ENCODE assay signal across 19 cellular contexts in the genomic region with DNA sequence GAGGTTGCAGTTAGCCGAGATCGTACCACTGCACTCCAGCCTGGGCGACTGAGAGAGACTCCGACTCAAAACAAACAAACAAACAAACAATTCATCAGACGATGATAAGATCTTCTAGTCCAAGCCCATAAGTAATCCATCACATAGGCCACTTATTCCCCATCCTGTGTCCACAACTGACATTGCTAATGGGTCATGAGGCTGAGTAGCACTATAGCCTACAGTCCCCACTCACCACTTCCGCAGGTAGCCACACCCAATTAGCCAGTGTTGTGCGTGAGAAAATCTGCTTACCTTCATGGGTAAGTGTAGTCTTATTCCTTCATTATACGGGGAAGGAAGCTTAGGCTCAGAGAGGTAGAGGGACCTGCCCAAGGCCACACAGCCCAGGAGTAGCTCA. TPM values are rescaled to one million over a fixed set of nuclear protein-coding genes. Genes with fewer than 3 reads are reported as not detected.
A peak's percentile ranks its signal among the peaks of the same experiment; 100 is the strongest.
DNase-seq lines count a peak whose midpoint lies in the region; ATAC-seq, FAIRE-seq and TF ChIP-seq lines count a peak whose summit lies in the region.
"Had no signal": no experiment of that assay in that cellular context is flagged by ENCODE, and none has a peak within 500 bp of the region (broad histone marks: within the 10 kb centered on the region; RNA-seq: fewer than 3 reads in every experiment).

No MANE protein-coding gene starts in this region.

- H3K4me3 Mint-ChIP-seq in T-helper 17 cell, result no peak overlapping the region
- no peak overlapping the region for H3K4me3 Mint-ChIP-seq in activated CD4-positive, alpha-beta memory T cell treated with anti-CD3 and anti-CD28 coated beads for 36 hours
- no peak overlapping the region for H3K4me3 Mint-ChIP-seq in activated naive CD8-positive, alpha-beta T cell treated with anti-CD3 and anti-CD28 coated beads for 36 hours

- no peak overlapping the region for H3K27ac ChIP-seq in K562 (ENCODE audit: extremely low read depth, low read depth, low read length)
- peak overlapping the region; percentile 97 for H3K27ac ChIP-seq in psoas muscle
- peak overlapping the region; percentile 70 to 95 for H3K27ac ChIP-seq in tibial artery

- H3K27me3 ChIP-seq in K562 (ENCODE audit: control insufficient read depth in 2 of 2, insufficient read depth in 2 of 2, low read length in 2 of 2) (peaks cover 21 to 40% of the 10 kb centered on the region in 2 experiments), psoas muscle (ENCODE audit: insufficient read depth in 3 of 3, low read length in 2 of 3) (no peaks in the 10 kb centered on the region), tibial artery (no peaks in the 10 kb centered on the region)

- in situ Hi-C loops in K562 (cut with MboI), result no loop called here

- WGBS in K562 (ENCODE audit: insufficient coverage, low coverage, missing lambda C conversion rate), result 7% methylated on average over 6 of the region's 8 CpGs
- 71 to 92% (median 78%) methylated on average over 8 of the region's 8 CpGs for WGBS in psoas muscle, 3 donors

- H3K4me3 ChIP-seq in K562 (no peak overlapping the region), psoas muscle (no peak overlapping the region), tibial artery (no peak overlapping the region)

- TF ChIP-seq RAD21 in K562 (CRISPR knock-in tag; conservative IDR thresholded peaks at IDR 0.05 in 1 of 2, IDR thresholded peaks at IDR 0.05 in 1 of 2), result no peak

- no peak for TF ChIP-seq POLR2A in K562 (conservative IDR thresholded peaks at IDR 0.05)

- DNase-seq in HTR-8/SVneo (ENCODE audit: insufficient read length, low spot score) (no peak), K562 (ENCODE audit: extremely low read depth in 1 of 4, low spot score in 3 of 4) (no peak), psoas muscle (no peak), tibial artery (no peak), T-helper 17 cell (no peak)
- DNase-seq in activated CD4-positive, alpha-beta memory T cell treated with anti-CD3 and anti-CD28 coated beads for 36 hours, result no peak
- DNase-seq in activated naive CD8-positive, alpha-beta T cell treated with anti-CD3 and anti-CD28 coated beads for 36 hours, result no peak
- DNase-seq: C1 segment of cervical spinal cord, DMS 273 treated with DMSO at 0.1 percent for 48 hours, DND-41, GOT3, KG1, NCI-H1694 treated with DMSO at 0.1 percent for 48 hours, NCI-H510A, NCI-H748 treated with DMSO at 0.1 percent for 48 hours, RPMI8226, SIG-M5 had no signal

- H3K9me3 ChIP-seq in K562 (replicated peaks; ENCODE audit: control insufficient read depth, insufficient read depth, low read depth, low read length) (no peaks in the 10 kb centered on the region), psoas muscle (no peaks in the 10 kb centered on the region), tibial artery (no peaks in the 10 kb centered on the region), T-helper 17 cell (ENCODE audit: control insufficient read depth, low read length, poor library complexity, severe bottlenecking) (no peaks in the 10 kb centered on the region)

- no peak for TF ChIP-seq EP300 in K562 (IDR thresholded peaks at IDR 0.05; ENCODE audit: low read length)

- no peak overlapping the region for H3K9ac ChIP-seq in K562 (ENCODE audit: insufficient read depth in 1 of 2, low read depth in 2 of 2, low read length in 2 of 2)

- H4K20me1 ChIP-seq in K562 (replicated peaks; ENCODE audit: control insufficient read depth, insufficient read depth, low read length), result no peaks in the 10 kb centered on the region

- TF ChIP-seq CTCF in K562 (IDR thresholded peaks at IDR 0.05 in 2 of 3, conservative IDR thresholded peaks at IDR 0.05 in 1 of 3; ENCODE audit: insufficient read depth in 2 of 3, low read depth in 1 of 3, low read length in 3 of 3) (no peak), psoas muscle (IDR thresholded peaks at IDR 0.05) (no peak), tibial artery (IDR thresholded peaks at IDR 0.05) (no peak)

- H3K27me3 Mint-ChIP-seq in T-helper 17 cell, result peaks cover 80% of the 10 kb centered on the region
- H3K27me3 Mint-ChIP-seq in activated CD4-positive, alpha-beta memory T cell treated with anti-CD3 and anti-CD28 coated beads for 36 hours, result peaks cover 23% of the 10 kb centered on the region
- peaks cover 30% of the 10 kb centered on the region for H3K27me3 Mint-ChIP-seq in activated naive CD8-positive, alpha-beta T cell treated with anti-CD3 and anti-CD28 coated beads for 36 hours

- no peaks in the 10 kb centered on the region for H3K79me2 ChIP-seq in K562 (ENCODE audit: control insufficient read depth, insufficient read depth, low read length)

- BruUV-seq in K562 (replicated peaks; lab: Mats Ljungman, UMichigan), result no TSS peak

- no peak overlapping the region for H3K4me2 ChIP-seq in K562 (ENCODE audit: insufficient read depth, low read length)

- H3K4me1 ChIP-seq in K562 (replicated peaks in 1 of 2; ENCODE audit: control insufficient read depth in 2 of 2, insufficient read depth in 2 of 2, low read length in 2 of 2) (peaks cover 0 to 2% of the 10 kb centered on the region in 2 experiments; a peak in 1 of 5 replicates), psoas muscle (peaks cover 76% of the 10 kb centered on the region), tibial artery (peaks cover 0 to 100% (median 58%) of the 10 kb centered on the region in 4 donors)

- H3K4me1 Mint-ChIP-seq in T-helper 17 cell, result peaks cover 9% of the 10 kb centered on the region
- no peaks in the 10 kb centered on the region for H3K4me1 Mint-ChIP-seq in activated CD4-positive, alpha-beta memory T cell treated with anti-CD3 and anti-CD28 coated beads for 36 hours (ENCODE audit: low read depth)
- H3K4me1 Mint-ChIP-seq in activated naive CD8-positive, alpha-beta T cell treated with anti-CD3 and anti-CD28 coated beads for 36 hours, result peaks cover 3% of the 10 kb centered on the region

- ATAC-seq in K562, result no peak
- no peak for ATAC-seq in psoas muscle
- ATAC-seq in T-helper 17 cell, result no peak
- ATAC-seq: HCT116 had no signal

- no peak overlapping the region for H3K27ac Mint-ChIP-seq in T-helper 17 cell
- H3K27ac Mint-ChIP-seq in activated CD4-positive, alpha-beta memory T cell treated with anti-CD3 and anti-CD28 coated beads for 36 hours, result no peak overlapping the region
- H3K27ac Mint-ChIP-seq in activated naive CD8-positive, alpha-beta T cell treated with anti-CD3 and anti-CD28 coated beads for 36 hours, result no peak overlapping the region

- peaks cover 5% of the 10 kb centered on the region for H3K36me3 Mint-ChIP-seq in T-helper 17 cell (ENCODE audit: low read depth)
- H3K36me3 Mint-ChIP-seq in activated CD4-positive, alpha-beta memory T cell treated with anti-CD3 and anti-CD28 coated beads for 36 hours, result no peaks in the 10 kb centered on the region
- H3K36me3 Mint-ChIP-seq in activated naive CD8-positive, alpha-beta T cell treated with anti-CD3 and anti-CD28 coated beads for 36 hours, result no peaks in the 10 kb centered on the region

- peak; percentile 54 for FAIRE-seq in HTR-8/SVneo (lab: Jason Lieb, UNC)
- FAIRE-seq in K562 (lab: Jason Lieb, UNC), result no peak

- intact Hi-C loops in K562 (cut with micrococcal nuclease) (no loop called here), psoas muscle (cut with DNase I) (no loop called here), tibial artery (cut with DNase I; ENCODE audit: low total_unique reads) (no loop called here)
- intact Hi-C loops in activated CD4-positive, alpha-beta memory T cell treated with anti-CD3 and anti-CD28 coated beads for 36 hours (cut with micrococcal nuclease), result no loop called here

- peaks cover under 1% of the 10 kb centered on the region for H3K9me3 Mint-ChIP-seq in activated CD4-positive, alpha-beta memory T cell treated with anti-CD3 and anti-CD28 coated beads for 36 hours
- H3K9me3 Mint-ChIP-seq in activated naive CD8-positive, alpha-beta T cell treated with anti-CD3 and anti-CD28 coated beads for 36 hours, result no peaks in the 10 kb centered on the region

- no peaks in the 10 kb centered on the region for H3K9me1 ChIP-seq in K562 (ENCODE audit: control insufficient read depth, insufficient read depth, low read length)

- POLR2A ChIA-PET in K562 (lab: Yijun Ruan, JAX), result no interaction called here
- POLR2A ChIA-PET in activated CD4-positive, alpha-beta memory T cell treated with anti-CD3 and anti-CD28 coated beads for 36 hours (lab: Charles Lee), result no interaction called here

- H3K36me3 ChIP-seq in K562 (ENCODE audit: control insufficient read depth, insufficient read depth, low read length) (no peaks in the 10 kb centered on the region), psoas muscle (ENCODE audit: insufficient read depth in 1 of 2, low read depth in 1 of 2) (peaks cover 0 to 2% of the 10 kb centered on the region in 2 donors), tibial artery (peaks cover 8 to 9% (median 9%) of the 10 kb centered on the region in 3 donors)

- CTCF ChIA-PET in K562 (lab: Yijun Ruan, JAX; ENCODE audit: low intra/inter-chr PET ratio), result interaction anchor here (0.6 kb wide), 1 partner anchor 12 kb away, joined by 3 read pairs; no protein-coding TSS in a partner anchor
- CTCF ChIA-PET in activated CD4-positive, alpha-beta memory T cell treated with anti-CD3 and anti-CD28 coated beads for 36 hours (lab: Charles Lee), result no interaction called here

- no peak overlapping the region for H2AFZ ChIP-seq in K562 (ENCODE audit: low read depth, low read length)

RNA-seq across cellular contexts. Expression of a gene that starts 13.1 kb away (rescaled TPM):
- not detected in 2 replicates for total RNA-seq in K562 (2011; cell fraction: chromatin; rRNA removed; ENCODE audit: low replicate concordance)
- not detected in 2 replicates for total RNA-seq in K562 (2011; cell fraction: nucleolus; rRNA removed)
- not detected in 2 replicates for total RNA-seq in K562 (2011; cell fraction: nucleoplasm; rRNA removed)
- total RNA-seq in K562 (2014; rRNA removed) (not detected in 2 replicates), K562 (2014; rRNA removed; fragmentation: Illumina TruSeq; extraction: Trizol) (not detected in 2 replicates), K562 (2015; rRNA removed; fragmentation: Illumina TruSeq; extraction: Trizol) (not detected in 2 replicates), K562 (2021) (not detected in 2 replicates), psoas muscle (100 to 1,000 TPM in 1 of 4 donors, 10 to 100 TPM in 3; 48.0 to 145 (median 81.8) TPM), T-helper 17 cell (not detected)
- polyA plus RNA-seq in K562 (2011; rRNA removed) (not detected in 2 replicates), K562 (2014; fragmentation: Illumina TruSeq; extraction: Trizol) (not detected in 2 replicates), K562 (2014; fragmentation: Nextera tagmentation; extraction: Ambion mirVana) (not detected), K562 (2014; rRNA removed) (not detected in 2 replicates), psoas muscle (10 to 100 TPM; 13.5 to 25.1 (median 19.9) TPM)
- not detected in 2 replicates for polyA plus RNA-seq in K562 (2011; cell fraction: cytosol; rRNA removed)
- polyA plus RNA-seq in K562 (2011; cell fraction: nucleus; rRNA removed), result not detected in 2 replicates
- not detected in 2 replicates for polyA plus RNA-seq in K562 (2012)
- polyA minus RNA-seq in K562 (2011; rRNA and poly(A)+ RNA removed), result not detected in 2 replicates
- polyA minus RNA-seq in K562 (2011; cell fraction: cytosol; rRNA and poly(A)+ RNA removed), result not detected in 2 replicates
- not detected in 2 replicates for polyA minus RNA-seq in K562 (2011; cell fraction: nucleus; rRNA and poly(A)+ RNA removed)
- not detected for total RNA-seq in activated CD4-positive, alpha-beta memory T cell treated with anti-CD3 and anti-CD28 coated beads for 36 hours
- under 1 TPM; 0.12 to 0.14 TPM for total RNA-seq in activated naive CD8-positive, alpha-beta T cell treated with anti-CD3 and anti-CD28 coated beads for 36 hours
- total RNA-seq: OCI-LY7 had no signal

RNA-seq across cellular contexts. Expression of a gene that starts 36.7 kb away (rescaled TPM):
- total RNA-seq in K562 (2011; cell fraction: chromatin; rRNA removed; ENCODE audit: low replicate concordance), result 9.4 and 15.8 TPM in 2 replicates
- total RNA-seq in K562 (2011; cell fraction: nucleolus; rRNA removed), result 8.2 and 10.0 TPM in 2 replicates
- total RNA-seq in K562 (2011; cell fraction: nucleoplasm; rRNA removed), result 10.0 and 13.6 TPM in 2 replicates
- total RNA-seq in K562 (2014; rRNA removed) (15.5 and 15.6 TPM in 2 replicates), K562 (2014; rRNA removed; fragmentation: Illumina TruSeq; extraction: Trizol) (19.6 and 25.5 TPM in 2 replicates), K562 (2015; rRNA removed; fragmentation: Illumina TruSeq; extraction: Trizol) (19.4 and 19.9 TPM in 2 replicates), K562 (2021) (19.0 and 20.4 TPM in 2 replicates), psoas muscle (10 to 100 TPM; 46.0 to 97.6 (median 61.7) TPM), T-helper 17 cell (100 to 1,000 TPM in 1 of 2 donors, 10 to 100 TPM in 1; 88.5 to 103 TPM)
- polyA plus RNA-seq in K562 (2011; rRNA removed) (37.3 and 43.9 TPM in 2 replicates), K562 (2014; fragmentation: Illumina TruSeq; extraction: Trizol) (23.6 and 25.4 TPM in 2 replicates), K562 (2014; fragmentation: Nextera tagmentation; extraction: Ambion mirVana) (10 to 100 TPM; 54.8 to 57.3 TPM), K562 (2014; rRNA removed) (19.7 and 21.7 TPM in 2 replicates), psoas muscle (10 to 100 TPM; 47.4 to 75.7 (median 71.4) TPM)
- 17.5 and 28.9 TPM in 2 replicates for polyA plus RNA-seq in K562 (2011; cell fraction: cytosol; rRNA removed)
- 42.5 and 57.4 TPM in 2 replicates for polyA plus RNA-seq in K562 (2011; cell fraction: nucleus; rRNA removed)
- polyA plus RNA-seq in K562 (2012), result 17.6 and 20.4 TPM in 2 replicates
- polyA minus RNA-seq in K562 (2011; rRNA and poly(A)+ RNA removed), result 31.4 and 31.8 TPM in 2 replicates
- 10.0 and 12.0 TPM in 2 replicates for polyA minus RNA-seq in K562 (2011; cell fraction: cytosol; rRNA and poly(A)+ RNA removed)
- polyA minus RNA-seq in K562 (2011; cell fraction: nucleus; rRNA and poly(A)+ RNA removed), result 4.7 and 8.0 TPM in 2 replicates
- 10 to 100 TPM; 23.4 to 24.2 TPM for total RNA-seq in activated CD4-positive, alpha-beta memory T cell treated with anti-CD3 and anti-CD28 coated beads for 36 hours
- total RNA-seq in activated naive CD8-positive, alpha-beta T cell treated with anti-CD3 and anti-CD28 coated beads for 36 hours, result 10 to 100 TPM; 25.5 to 26.4 TPM

Comparison
In these comparisons a context has a peak if more than half of its experiments do, and no peak if none do; other contexts are left out.
1. RNA of a gene that starts 13.1 kb away (total RNA-seq): 48.0 to 145 TPM in psoas muscle; 0.12 to 0.14 TPM in activated naive CD8-positive, alpha-beta T cell treated with anti-CD3 and anti-CD28 coated beads for 36 hours, not detected in T-helper 17 cell, not detected in activated CD4-positive, alpha-beta memory T cell treated with anti-CD3 and anti-CD28 coated beads for 36 hours and not detected in K562; every median in the first group is over 10 times any median in the second.